Comparison of ENCODE assay signal across 13 cellular contexts in the genomic region with DNA sequence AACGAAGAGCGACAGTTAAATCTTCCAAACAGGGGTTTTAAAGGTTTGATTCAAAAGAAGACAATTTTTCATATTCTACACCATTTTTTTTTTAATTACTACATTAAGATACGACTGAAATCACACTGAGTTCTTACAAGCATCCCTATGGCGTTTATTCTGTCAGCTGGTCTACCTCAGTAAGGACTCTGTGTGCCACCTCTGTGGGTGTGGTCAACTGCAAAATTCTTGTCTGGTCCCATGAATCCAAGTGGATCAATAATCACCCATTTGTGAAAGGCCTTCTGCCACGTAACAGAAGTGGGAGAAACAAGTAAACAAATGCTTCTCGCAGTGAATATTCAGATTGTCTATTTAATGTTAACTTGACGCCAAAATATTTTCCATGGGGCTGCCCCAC.
"Had no signal": no experiment of that assay in that cellular context is flagged by ENCODE, and none has a peak within 500 bp of the region (broad histone marks: within the 10 kb centered on the region; RNA-seq: fewer than 3 reads in every experiment).

No MANE protein-coding gene starts in this region.

- H3K36me3 ChIP-seq: SJCRH30 had no signal

- H3K4me1 ChIP-seq: SJCRH30 had no signal

- H3K4me3 ChIP-seq: K562, SJCRH30, SK-N-MC had no signal

- ATAC-seq: activated naive CD8-positive, alpha-beta T cell treated with anti-CD3 and anti-CD28 coated beads, Interleukin-2, amount 50 U/mL, for 24 hours had no signal

- DNase-seq: activated CD4-positive, alpha-beta memory T cell treated with anti-CD3 and anti-CD28 coated beads for 36 hours; activated CD4-positive, alpha-beta T cell treated with anti-CD3 and anti-CD28 coated beads for 36 hours; activated CD4-positive, alpha-beta T cell treated with anti-CD3 and anti-CD28 coated beads, Interleukin-2, amount 50 U/mL, for 1 hour; activated CD8-positive, alpha-beta memory T cell treated with anti-CD3 and anti-CD28 coated beads, Interleukin-2, amount 50 U/mL, for 4 hours; activated effector memory CD4-positive, alpha-beta T cell treated with Interleukin-2 at 50 U/mL for 16 hours; activated naive CD4-positive, alpha-beta T cell treated with anti-CD3 and anti-CD28 coated beads, Interleukin-2, amount 10 ng/mL, durations not matched to agents 7 days and 5 days; activated naive CD8-positive, alpha-beta T cell treated with anti-CD3 and anti-CD28 coated beads, Interleukin-2, amount 50 U/mL, for 24 hours; activated T-cell treated with anti-CD3 and anti-CD28 coated beads, Interleukin-2, amount 50 U/mL, for 48 hours; brain microvascular endothelial cell; NCI-H187 had no signal

- H3K27me3 ChIP-seq: brain microvascular endothelial cell had no signal

- H3K27ac ChIP-seq: brain microvascular endothelial cell, SJCRH30, SK-N-MC had no signal
